ENCODE assay signal across 21 cellular contexts in genomic region chr13:73607489-73608156, GRCh38.
A peak's percentile ranks its signal among the peaks of the same experiment; 100 is the strongest.
DNase-seq lines count a peak whose midpoint lies in the region; ATAC-seq, FAIRE-seq and TF ChIP-seq lines count a peak whose summit lies in the region.
"Had no signal": no experiment of that assay in that cellular context is flagged by ENCODE, and none has a peak within 500 bp of the region (broad histone marks: within the 10 kb centered on the region; RNA-seq: fewer than 3 reads in every experiment).

No MANE protein-coding gene starts in this region.

- no TSS peak for BruUV-seq in PC-3 (replicated peaks; lab: Mats Ljungman, UMichigan)

- no peaks in the 10 kb centered on the region for H3K27me3 ChIP-seq in PC-3 (ENCODE audit: low read length)
- H3K27me3 ChIP-seq in liver (ENCODE audit: control insufficient read depth in 4 of 4, insufficient read depth in 4 of 4, low read length in 3 of 4): no peaks in the 10 kb centered on the region
- H3K27me3 ChIP-seq: cardiac muscle cell, gastroesophageal sphincter had no signal

- intact Hi-C loops in PC-3 (cut with micrococcal nuclease): no loop called here

- CTCF ChIA-PET in A549 (lab: Yijun Ruan, JAX) (interaction anchor here (0.5 to 1.1 kb wide), 2 partner anchors 10 to 89 kb away, joined by 3 to 4 read pairs; no protein-coding TSS in a partner anchor), PC-3 (lab: Charles Lee) (interaction anchor here (0.5 kb wide), 1 partner anchor 12 kb away, joined by 3 read pairs; no protein-coding TSS in a partner anchor), RWPE1 (lab: Yijun Ruan, JAX) (interaction anchor here (0.6 to 0.7 kb wide), 2 partner anchors 1359 to 1536 kb away, joined by 3 read pairs; no protein-coding TSS in a partner anchor)

- H3K36me3 ChIP-seq in PC-3 (ENCODE audit: low read depth, low read length) (no peaks in the 10 kb centered on the region), liver (ENCODE audit: control insufficient read depth in 4 of 4, insufficient read depth in 3 of 4, low read depth in 1 of 4, low read length in 3 of 4) (no peaks in the 10 kb centered on the region)
- H3K36me3 ChIP-seq: cardiac muscle cell, gastroesophageal sphincter had no signal

- 41% methylated on average over 6 of the region's 6 CpGs for WGBS in A549 (ENCODE audit: missing lambda C conversion rate)
- WGBS in liver: 73% methylated on average over 6 of the region's 6 CpGs

- no peak for TF ChIP-seq RAD21 in A549 (conservative IDR thresholded peaks at IDR 0.05 in 1 of 2, IDR thresholded peaks at IDR 0.05 in 1 of 2)
- no peak for TF ChIP-seq RAD21 in liver (IDR thresholded peaks at IDR 0.05)

- H3K4me1 ChIP-seq in A549 (peaks cover 18% of the 10 kb centered on the region), PC-3 (ENCODE audit: insufficient read depth, low read length) (peaks cover 36% of the 10 kb centered on the region), liver (ENCODE audit: control insufficient read depth in 4 of 4, insufficient read depth in 4 of 4, low read length in 3 of 4) (peaks cover 1 to 15% (median 3%) of the 10 kb centered on the region in 4 donors)
- H3K4me1 ChIP-seq: gastroesophageal sphincter had no signal

- H3K9me2 ChIP-seq in PC-3 (replicated peaks; ENCODE audit: low read length): no peaks in the 10 kb centered on the region

- DNase-seq in A549 (ENCODE audit: low read depth in 1 of 2, low spot score in 1 of 2) (no peak), NCI-H1105 (lab: John Stamatoyannopoulos, UW) (peak; percentile 65), PC-3 (peak; percentile 54), RWPE1 (ENCODE audit: low spot score) (no peak), SIG-M5 (lab: John Stamatoyannopoulos, UW) (no peak)
- DNase-seq in stimulated activated CD4-positive, alpha-beta T cell treated with anti-CD3 and anti-CD28 coated beads, Interleukin-4, amount 100 ng/mL, for 1 hour: no peak
- DNase-seq: activated CD4-positive, alpha-beta T cell treated with anti-CD3 and anti-CD28 coated beads, Interleukin-2, amount 50 U/mL, for 48 hours; CD4-positive, alpha-beta T cell; dermis blood vessel endothelial cell; kidney glomerular epithelial cell; midbrain; NCI-H1694 treated with DMSO at 0.1 percent for 48 hours; NCI-H82; PC-9; small intestine; stimulated activated CD4-positive, alpha-beta T cell treated with anti-CD3 and anti-CD28 coated beads, Interleukin-4, amount 100 ng/mL, for 4 hours had no signal

- H3F3A ChIP-seq in PC-3 (ENCODE audit: low read length, unreplicated experiment): no peaks in the 10 kb centered on the region

- TF ChIP-seq CTCF in A549 (IDR thresholded peaks at IDR 0.05): no peak
- no peak for TF ChIP-seq CTCF in PC-3 (conservative IDR thresholded peaks at IDR 0.05; ENCODE audit: low read depth, low read length)
- TF ChIP-seq CTCF in liver (IDR thresholded peaks at IDR 0.05; ENCODE audit: low read depth, low read length, missing input control): no peak
- no peak for TF ChIP-seq CTCF in RWPE1 (conservative IDR thresholded peaks at IDR 0.05; ENCODE audit: low read depth)

- H3K4me3 ChIP-seq in A549: no peak overlapping the region
- no peak overlapping the region for H3K4me3 ChIP-seq in PC-3 (ENCODE audit: low read length)
- H3K4me3 ChIP-seq in liver (ENCODE audit: low read depth in 1 of 3, low read length in 3 of 3): no peak overlapping the region
- H3K4me3 ChIP-seq: cardiac muscle cell, gastroesophageal sphincter, PC-9 had no signal

- no peaks in the 10 kb centered on the region for H4K20me1 ChIP-seq in PC-3 (ENCODE audit: low read length)

- H3K9me3 ChIP-seq in A549 (no peaks in the 10 kb centered on the region), PC-3 (ENCODE audit: low read length) (no peaks in the 10 kb centered on the region), liver (ENCODE audit: control insufficient read depth in 4 of 4, low read length in 3 of 4) (peaks cover 0 to 2% (median 0%) of the 10 kb centered on the region in 4 donors)

- FAIRE-seq in A549 (lab: Jason Lieb, UNC): no peak
- FAIRE-seq: endothelial cell of umbilical vein, small intestine had no signal

- no peak for ATAC-seq in A549
- ATAC-seq in PC-3: peak; percentile 39
- no peak for ATAC-seq in GM18502 (IDR thresholded peaks at IDR 0.05; ENCODE audit: poor library complexity, unreplicated experiment)
- ATAC-seq: gastroesophageal sphincter had no signal

- H3K4me2 ChIP-seq in A549 (peak overlapping the region; percentile 35; the same call in 2 of the 3 replicates), PC-3 (ENCODE audit: low read length) (no peak overlapping the region)
- H3K4me2 ChIP-seq: PC-9 had no signal

- no peak overlapping the region for H3K27ac ChIP-seq in A549
- H3K27ac ChIP-seq in PC-3 (ENCODE audit: low read length): peak overlapping the region; percentile 74
- peak overlapping the region in 1 of 2 donors; percentile 12 for H3K27ac ChIP-seq in liver (ENCODE audit: low read depth in 1 of 2, low read length in 2 of 2)
- no peak overlapping the region for H3K27ac ChIP-seq in RWPE1
- H3K27ac ChIP-seq: cardiac muscle cell, gastroesophageal sphincter, PC-9 had no signal

- TF ChIP-seq POLR2A in A549 (IDR thresholded peaks at IDR 0.05; ENCODE audit: low read length): no peak

- no peak for TF ChIP-seq EP300 in A549 (IDR thresholded peaks at IDR 0.05)

- H2AFZ ChIP-seq in PC-3 (ENCODE audit: low read length): no peak overlapping the region
- H2AFZ ChIP-seq: PC-9 had no signal

- no peaks in the 10 kb centered on the region for H3K79me2 ChIP-seq in PC-3 (ENCODE audit: low read length)

- POLR2A ChIA-PET in A549 (lab: Yijun Ruan, JAX) (no interaction called here), PC-3 (lab: Charles Lee; ENCODE audit: unreplicated experiment) (no interaction called here), RWPE1 (lab: Yijun Ruan, JAX; ENCODE audit: low non-redundant PET) (no interaction called here)

- H3K9ac ChIP-seq in PC-3 (ENCODE audit: low read length) (no peak overlapping the region), liver (ENCODE audit: low read depth in 1 of 2, low read length in 2 of 2) (no peak overlapping the region)

TF ChIP-seq in A549, 52 proteins besides CTCF, POLR2A, EP300 and RAD21 (continues in another document):
- TF ChIP-seq FOXS1 (CRISPR knock-in tag; IDR thresholded peaks at IDR 0.05) (no peak), GATA3 (IDR thresholded peaks at IDR 0.05; ENCODE audit: borderline replicate concordance) (no peak), RNF2 (IDR thresholded peaks at IDR 0.05; ENCODE audit: borderline replicate concordance, low read depth) (no peak), CEBPB (IDR thresholded peaks at IDR 0.05) (no peak), ELK1 (IDR thresholded peaks at IDR 0.05; ENCODE audit: low read depth, low read length) (no peak)

TF ChIP-seq in liver, 16 proteins besides CTCF, POLR2A, EP300 and RAD21:
- TF ChIP-seq FOXA2 (IDR thresholded peaks at IDR 0.05): peak; percentile 66
- no peak for TF ChIP-seq NR2F2 (IDR thresholded peaks at IDR 0.05)
- TF ChIP-seq SP1 (IDR thresholded peaks at IDR 0.05): peak; percentile 47
- TF ChIP-seq JUND (IDR thresholded peaks at IDR 0.05): peak in 1 of 2 donors; percentile 19
- TF ChIP-seq HNF4A (conservative IDR thresholded peaks at IDR 0.05): peak; percentile 15 to 27

Comparison
In these comparisons a context has a peak if more than half of its experiments do, and no peak if none do; other contexts are left out.
1. DNase-seq: peak in NCI-H1105 (single experiment) and PC-3 (single experiment); none in A549 (0 of 2), RWPE1 (single experiment), stimulated activated CD4-positive, alpha-beta T cell treated with anti-CD3 and anti-CD28 coated beads, Interleukin-4, amount 100 ng/mL, for 1 hour (single experiment) and SIG-M5 (single experiment).